8 cellular contexts compared by ENCODE assay signal in genomic region chr2:30862054-30862651, GRCh38. TPM values are rescaled to one million over a fixed set of nuclear protein-coding genes. Genes with fewer than 3 reads are reported as not detected.
DNase-seq lines count a peak whose midpoint lies in the region; ATAC-seq and TF ChIP-seq lines count a peak whose summit lies in the region.

No MANE protein-coding gene starts in this region.

- H3K27me3 Mint-ChIP-seq in activated CD8-positive, alpha-beta memory T cell treated with anti-CD3 and anti-CD28 coated beads, Interleukin-2, amount 10 ng/mL, durations not matched to agents 7 days and 5 days: peaks cover 6% of the 10 kb centered on the region

- no peaks in the 10 kb centered on the region for H3K9me3 Mint-ChIP-seq in activated CD8-positive, alpha-beta memory T cell treated with anti-CD3 and anti-CD28 coated beads, Interleukin-2, amount 10 ng/mL, durations not matched to agents 7 days and 5 days (ENCODE audit: low read depth)

- CTCF ChIA-PET in activated CD8-positive, alpha-beta memory T cell treated with anti-CD3 and anti-CD28 coated beads, Interleukin-2, amount 10 ng/mL, durations not matched to agents 7 days and 5 days (lab: Charles Lee): interaction anchor here (0.6 to 4.9 kb wide), 11 partner anchors 60 to 697 kb away, joined by 3 to 25 read pairs (median 3); no protein-coding TSS in a partner anchor

- no peak overlapping the region for H3K27ac Mint-ChIP-seq in activated CD8-positive, alpha-beta memory T cell treated with anti-CD3 and anti-CD28 coated beads, Interleukin-2, amount 10 ng/mL, durations not matched to agents 7 days and 5 days

- H3K9me3 ChIP-seq in uterus: no peaks in the 10 kb centered on the region

- no peak overlapping the region for H3K4me3 ChIP-seq in uterus

- H3K4me1 ChIP-seq in uterus: no peaks in the 10 kb centered on the region

- TF ChIP-seq POLR2A in uterus (IDR thresholded peaks at IDR 0.05): no peak

- no peaks in the 10 kb centered on the region for H3K36me3 Mint-ChIP-seq in activated CD8-positive, alpha-beta memory T cell treated with anti-CD3 and anti-CD28 coated beads, Interleukin-2, amount 10 ng/mL, durations not matched to agents 7 days and 5 days

- ATAC-seq in activated CD8-positive, alpha-beta memory T cell treated with anti-CD3 and anti-CD28 coated beads, Interleukin-2, amount 10 ng/mL, durations not matched to agents 7 days and 5 days: no peak
- ATAC-seq in HG02981 (IDR thresholded peaks at IDR 0.05; ENCODE audit: unreplicated experiment): peak; percentile 69

- no peaks in the 10 kb centered on the region for H3K36me3 ChIP-seq in uterus

- TF ChIP-seq CTCF in uterus (IDR thresholded peaks at IDR 0.05): peak in 1 of 4 experiments; percentile 7

- H3K27ac ChIP-seq in uterus: no peak overlapping the region

- peaks cover 12% of the 10 kb centered on the region for H3K4me1 Mint-ChIP-seq in activated CD8-positive, alpha-beta memory T cell treated with anti-CD3 and anti-CD28 coated beads, Interleukin-2, amount 10 ng/mL, durations not matched to agents 7 days and 5 days

- H3K4me3 Mint-ChIP-seq in activated CD8-positive, alpha-beta memory T cell treated with anti-CD3 and anti-CD28 coated beads, Interleukin-2, amount 10 ng/mL, durations not matched to agents 7 days and 5 days: no peak overlapping the region

- DNase-seq in activated CD8-positive, alpha-beta memory T cell treated with anti-CD3 and anti-CD28 coated beads, Interleukin-2, amount 10 ng/mL, durations not matched to agents 7 days and 5 days: peak; percentile 65
- DNase-seq in activated CD8-positive, alpha-beta memory T cell treated with anti-CD3 and anti-CD28 coated beads, Interleukin-2, amount 50 U/mL, for 48 hours: no peak
- DNase-seq in NCI-H82 treated with DMSO at 0.1 percent for 48 hours (lab: John Stamatoyannopoulos, UW; ENCODE audit: unreplicated experiment) (peak; percentile 11), activated T-cell treated with anti-CD3 and anti-CD28 coated beads for 4 hours (peak; percentile 2), globus pallidus (ENCODE audit: low spot score) (peak; percentile 78), putamen (ENCODE audit: low spot score) (peak; percentile 71), uterus (no peak)

- intact Hi-C loops in uterus (cut with DNase I; ENCODE audit: low total_unique reads): no loop called here

- H3K27me3 ChIP-seq in uterus: no peaks in the 10 kb centered on the region

RNA-seq across cellular contexts. Expression of gene CAPN13, which starts 54.9 kb away (rescaled TPM):
- not detected for total RNA-seq in activated CD8-positive, alpha-beta memory T cell treated with anti-CD3 and anti-CD28 coated beads, Interleukin-2, amount 10 ng/mL, durations not matched to agents 7 days and 5 days
- total RNA-seq in uterus: under 1 TPM in 1 of 4 donors, not detected in 3; 0.76 TPM

Comparison
In these comparisons a context has a peak if more than half of its experiments do, and no peak if none do; other contexts are left out.
1. DNase-seq: peak in activated CD8-positive, alpha-beta memory T cell treated with anti-CD3 and anti-CD28 coated beads, Interleukin-2, amount 10 ng/mL, durations not matched to agents 7 days and 5 days (single experiment), NCI-H82 treated with DMSO at 0.1 percent for 48 hours (single experiment), activated T-cell treated with anti-CD3 and anti-CD28 coated beads for 4 hours (single experiment), globus pallidus (single experiment) and putamen (single experiment); none in activated CD8-positive, alpha-beta memory T cell treated with anti-CD3 and anti-CD28 coated beads, Interleukin-2, amount 50 U/mL, for 48 hours (single experiment) and uterus (0 of 2).